ENCODE assay signal across 8 cellular contexts in genomic region chr16:2682209-2683021, GRCh38. TPM values are rescaled to one million over a fixed set of nuclear protein-coding genes. Genes with fewer than 3 reads are reported as not detected.
DNase-seq lines count a peak whose midpoint lies in the region; ATAC-seq and TF ChIP-seq lines count a peak whose summit lies in the region.

KCTD5 (plus strand) TSS chr16:2682523; CDS start chr16:2682549, 26 bp downstream.

- H3K27ac Mint-ChIP-seq in activated naive CD4-positive, alpha-beta T cell treated with anti-CD3 and anti-CD28 coated beads, Interleukin-2, amount 10 ng/mL, durations not matched to agents 7 days and 5 days: peak within 1 kb of the TSS; percentile 93

- peak within 1 kb of the TSS; percentile 99 for H3K4me3 ChIP-seq in SK-N-MC
- H3K4me3 ChIP-seq in gastroesophageal sphincter: peak within 1 kb of the TSS; percentile 89 to 94
- H3K4me3 ChIP-seq in neutrophil (ENCODE audit: low read depth in 1 of 2, low read length in 1 of 2): peak within 1 kb of the TSS; percentile 79 to 86

- peak; percentile 91 for DNase-seq in GDM1 (lab: John Stamatoyannopoulos, UW)
- peak; percentile 96 for DNase-seq in HEK293T (ENCODE audit: extremely low spot score)
- peak; percentile 57 for DNase-seq in NCI-H1048 (lab: John Stamatoyannopoulos, UW)
- DNase-seq in SK-N-MC (ENCODE audit: low read depth, low spot score): peak; percentile 83
- peak; percentile 97 for DNase-seq in activated naive CD4-positive, alpha-beta T cell treated with anti-CD3 and anti-CD28 coated beads, Interleukin-2, amount 10 ng/mL, durations not matched to agents 7 days and 5 days

- H3K4me1 ChIP-seq in gastroesophageal sphincter: peaks cover 0 to 35% (median 7%) of the 10 kb centered on the region in 3 donors
- peaks cover 28 to 34% of the 10 kb centered on the region in 2 experiments for H3K4me1 ChIP-seq in neutrophil (ENCODE audit: control insufficient read depth in 1 of 2, insufficient read depth in 1 of 2, low read depth in 1 of 2, low read length in 1 of 2)

- H3K9ac ChIP-seq in SK-N-MC (ENCODE audit: insufficient read length): peak within 1 kb of the TSS; percentile 99

- peaks cover 37% of the 10 kb centered on the region for H3K4me1 Mint-ChIP-seq in activated naive CD4-positive, alpha-beta T cell treated with anti-CD3 and anti-CD28 coated beads, Interleukin-2, amount 10 ng/mL, durations not matched to agents 7 days and 5 days

- TF ChIP-seq CTCF in gastroesophageal sphincter (IDR thresholded peaks at IDR 0.05) (peak in 1 of 4 experiments; percentile 19), neutrophil (IDR thresholded peaks at IDR 0.05) (peak; percentile 28), subcutaneous adipose tissue (IDR thresholded peaks at IDR 0.05; ENCODE audit: low read depth) (no peak)

- H3K9me3 ChIP-seq in SK-N-MC (ENCODE audit: low read depth, low read length) (no peaks in the 10 kb centered on the region), gastroesophageal sphincter (no peaks in the 10 kb centered on the region), neutrophil (no peaks in the 10 kb centered on the region)

- TF ChIP-seq EP300 in gastroesophageal sphincter (IDR thresholded peaks at IDR 0.05): no peak

- peaks cover 11% of the 10 kb centered on the region for H3K36me3 Mint-ChIP-seq in activated naive CD4-positive, alpha-beta T cell treated with anti-CD3 and anti-CD28 coated beads, Interleukin-2, amount 10 ng/mL, durations not matched to agents 7 days and 5 days

- peak within 1 kb of the TSS; percentile 77; the same call in 1 of the 2 replicates for H3K27ac ChIP-seq in SK-N-MC
- peak within 1 kb of the TSS; percentile 47 to 94 (median 86) for H3K27ac ChIP-seq in gastroesophageal sphincter
- peak within 1 kb of the TSS; percentile 83 for H3K27ac ChIP-seq in neutrophil

- peak; percentile 73 to 79 for TF ChIP-seq POLR2A in gastroesophageal sphincter (IDR thresholded peaks at IDR 0.05)

- no peaks in the 10 kb centered on the region for H3K9me3 Mint-ChIP-seq in activated naive CD4-positive, alpha-beta T cell treated with anti-CD3 and anti-CD28 coated beads, Interleukin-2, amount 10 ng/mL, durations not matched to agents 7 days and 5 days

- H3K27me3 ChIP-seq in gastroesophageal sphincter (no peaks in the 10 kb centered on the region), neutrophil (no peaks in the 10 kb centered on the region)

- H3K27me3 Mint-ChIP-seq in activated naive CD4-positive, alpha-beta T cell treated with anti-CD3 and anti-CD28 coated beads, Interleukin-2, amount 10 ng/mL, durations not matched to agents 7 days and 5 days: no peaks in the 10 kb centered on the region

- H3K4me3 Mint-ChIP-seq in activated naive CD4-positive, alpha-beta T cell treated with anti-CD3 and anti-CD28 coated beads, Interleukin-2, amount 10 ng/mL, durations not matched to agents 7 days and 5 days: peak within 1 kb of the TSS; percentile 97

- no peaks in the 10 kb centered on the region for H3K36me3 ChIP-seq in SK-N-MC (ENCODE audit: insufficient read depth, low read length)
- H3K36me3 ChIP-seq in gastroesophageal sphincter: no peaks in the 10 kb centered on the region
- H3K36me3 ChIP-seq in neutrophil: no peaks in the 10 kb centered on the region

- CTCF ChIA-PET in HEK293T (lab: Yijun Ruan, JAX): no interaction called here
- CTCF ChIA-PET in activated naive CD4-positive, alpha-beta T cell treated with anti-CD3 and anti-CD28 coated beads, Interleukin-2, amount 10 ng/mL, durations not matched to agents 7 days and 5 days (lab: Charles Lee): no interaction called here

- WGBS in gastroesophageal sphincter (ENCODE audit: low coverage in 1 of 2), 2 donors: 0% methylated on average over 4 of the region's 73 CpGs; no CpG with 5 or more reads in 1 of the 2 donors

- POLR2A ChIA-PET in HEK293T (lab: Yijun Ruan, JAX): interaction anchor here (0.6 to 1.6 kb wide), 16 partner anchors 9 to 245 kb away, joined by 3 to 13 read pairs (median 4); partner anchors contain the start of genes PRSS27, SRRM2 and TEDC2

- ATAC-seq in gastroesophageal sphincter: peak; percentile 97

TF ChIP-seq in HEK293T, 16 proteins besides CTCF, POLR2A, EP300 and RAD21:
- TF ChIP-seq FOXK2 (IDR thresholded peaks at IDR 0.05) (no peak), BHLHE40 (IDR thresholded peaks at IDR 0.05; ENCODE audit: borderline replicate concordance) (no peak), TARDBP (IDR thresholded peaks at IDR 0.05) (no peak), SUZ12 (IDR thresholded peaks at IDR 0.05) (no peak), L3MBTL2 (conservative IDR thresholded peaks at IDR 0.05) (peak; percentile 89), PKNOX1 (IDR thresholded peaks at IDR 0.05) (peak; percentile 75), LEF1 (IDR thresholded peaks at IDR 0.05; ENCODE audit: borderline replicate concordance) (no peak), SP1 (IDR thresholded peaks at IDR 0.05) (peak; percentile 89), CTBP1 (IDR thresholded peaks at IDR 0.05; ENCODE audit: borderline replicate concordance) (peak; percentile 94), FOXA1 (IDR thresholded peaks at IDR 0.05) (no peak), ZNF384 (IDR thresholded peaks at IDR 0.05) (no peak), HDGF (IDR thresholded peaks at IDR 0.05; ENCODE audit: borderline replicate concordance) (no peak), FOXM1 (IDR thresholded peaks at IDR 0.05; ENCODE audit: borderline replicate concordance) (peak; percentile 44; the same call in 1 of the 2 replicates), ARNT (IDR thresholded peaks at IDR 0.05) (peak; percentile 68; the same call in 1 of the 2 replicates), NFRKB (IDR thresholded peaks at IDR 0.05) (peak; percentile 42; the same call in 1 of the 2 replicates), ELF4 (IDR thresholded peaks at IDR 0.05) (peak; percentile 90)

RNA-seq across cellular contexts. Expression of gene KCTD5, which starts in this region (rescaled TPM):
- 10 to 100 TPM; 15.1 to 31.1 (median 19.5) TPM for total RNA-seq in gastroesophageal sphincter
- 10 to 100 TPM; 13.7 to 22.7 (median 21.2) TPM for total RNA-seq in subcutaneous adipose tissue

Comparison
In these comparisons a context has a peak if more than half of its experiments do, and no peak if none do; other contexts are left out.
1. Peak in every context shown above with its lines: DNase-seq, ATAC-seq, H3K4me3 ChIP-seq and H3K27ac ChIP-seq.